Comparison of ENCODE assay signal across 27 cellular contexts in the genomic region with DNA sequence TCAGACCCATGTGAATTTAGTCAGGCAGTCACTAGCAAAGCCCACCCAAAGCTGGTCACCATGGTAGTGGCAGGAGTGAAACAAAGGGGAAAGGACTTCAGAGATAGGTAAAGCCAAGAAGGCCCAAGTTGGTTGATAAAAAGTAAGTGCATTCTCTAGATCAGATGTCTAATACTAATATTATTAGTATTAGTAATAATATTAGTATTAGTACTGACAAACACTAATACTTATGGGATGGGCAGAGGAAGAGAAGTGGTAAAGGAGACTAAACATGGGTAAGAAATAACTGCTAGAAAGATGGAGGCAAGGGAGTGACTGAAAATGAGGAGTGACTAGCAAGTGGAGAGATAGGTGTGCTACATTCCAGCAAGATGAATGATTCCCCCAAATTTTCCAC. TPM values are rescaled to one million over a fixed set of nuclear protein-coding genes. Genes with fewer than 3 reads are reported as not detected.
"Had no signal": no experiment of that assay in that cellular context is flagged by ENCODE, and none has a peak within 500 bp of the region (broad histone marks: within the 10 kb centered on the region; RNA-seq: fewer than 3 reads in every experiment).

No MANE protein-coding gene starts in this region.

- ATAC-seq: stimulated activated effector memory CD8-positive, alpha-beta T cell treated with anti-CD3 and anti-CD28 coated beads, Interleukin-12 subunit alpha, Interleukin-12 subunit beta, amount 100 ng/mL, for 72 hours; stimulated activated memory B cell treated with anti-CD40 and anti-IgM and Interleukin-4, amounts not matched to agents 10 μg/mL and 1 μg/mL and 100 μg/mL, for 72 hours; stimulated activated naive B cell treated with anti-CD40 and anti-IgM and Interleukin-4, amounts not matched to agents 10 μg/mL and 1 μg/mL and 100 μg/mL, for 72 hours; stimulated activated naive CD8-positive, alpha-beta T cell treated with anti-CD3 and anti-CD28 coated beads, Interleukin-15, amount 100 ng/mL, for 72 hours; stimulated activated naive CD8-positive, alpha-beta T cell treated with anti-CD3 and anti-CD28 coated beads, Interleukin-15, Interleukin-2, amounts not matched to agents 100 U/mL and 50 U/mL, for 24 hours; upper lobe of right lung had no signal

- H3K36me3 ChIP-seq: stomach, suprapubic skin, thoracic aorta, thyroid gland, tibial artery, tibial nerve, transverse colon, upper lobe of left lung, upper lobe of right lung, vagina had no signal

- H3K27me3 ChIP-seq: stomach, suprapubic skin, testis, thyroid gland, tibial artery, tibial nerve, transverse colon, upper lobe of left lung, upper lobe of right lung, uterus, vagina had no signal

- H3K4me1 ChIP-seq: suprapubic skin, testis, tibial nerve, transverse colon, upper lobe of left lung, upper lobe of right lung, uterus, vagina had no signal

- H3K9me3 ChIP-seq: stomach, suprapubic skin, testis, thoracic aorta, thyroid gland, tibial artery, tibial nerve, transverse colon, upper lobe of left lung, upper lobe of right lung, uterus, vagina had no signal

- FAIRE-seq: urothelium cell line had no signal

- H3K27ac ChIP-seq: stomach, suprapubic skin, testis, thoracic aorta, thyroid gland, tibial artery, tibial nerve, transverse colon, upper lobe of left lung, upper lobe of right lung, uterus, vagina had no signal

- DNase-seq: stimulated activated CD4-positive, alpha-beta T cell treated with anti-CD3 and anti-CD28 coated beads, Interleukin-2, amount 100 ng/mL, for 48 hours; stimulated activated CD4-positive, alpha-beta T cell treated with anti-CD3 and anti-CD28 coated beads, Interleukin-4, amount 100 ng/mL, for 1 hour; stimulated activated CD4-positive, alpha-beta T cell treated with anti-CD3 and anti-CD28 coated beads, Interleukin-4, amount 100 ng/mL, for 24 hours; stimulated activated CD4-positive, alpha-beta T cell treated with anti-CD3 and anti-CD28 coated beads, Interleukin-4, amount 100 ng/mL, for 4 hours; stimulated activated CD8-positive, alpha-beta memory T cell treated with anti-CD3 and anti-CD28 coated beads, Interleukin-4, amount 100 ng/mL, for 48 hours; stimulated activated naive B cell treated with anti-CD40 and anti-IgM and Interleukin-4, amounts not matched to agents 10 μg/mL and 1 μg/mL and 100 μg/mL, for 72 hours; stimulated activated naive CD4-positive, alpha-beta T cell; stimulated activated naive CD4-positive, alpha-beta T cell treated with Interleukin-2 at 50 U/mL for 16 hours; stimulated activated naive CD8-positive, alpha-beta T cell treated with anti-CD3 and anti-CD28 coated beads, Interleukin-15, amount 100 ng/mL, for 72 hours; stimulated activated naive CD8-positive, alpha-beta T cell treated with anti-CD3 and anti-CD28 coated beads, Interleukin-15, Interleukin-2, amounts not matched to agents 100 U/mL and 50 U/mL, for 24 hours; stomach; substantia nigra; testis; thyroid gland; tibial artery; transverse colon; trophoblast cell; upper lobe of left lung; upper lobe of right lung; uterus had no signal

- H3K4me3 ChIP-seq: stomach, suprapubic skin, testis, thoracic aorta, thyroid gland, tibial artery, tibial nerve, transverse colon, upper lobe of left lung, upper lobe of right lung, uterus, vagina had no signal

RNA-seq across cellular contexts. Expression of gene PHYHIPL, which starts 46.6 kb away (rescaled TPM):
- total RNA-seq: upper lobe of right lung had no signal
